8 cellular contexts compared by ENCODE assay signal in the genomic region with DNA sequence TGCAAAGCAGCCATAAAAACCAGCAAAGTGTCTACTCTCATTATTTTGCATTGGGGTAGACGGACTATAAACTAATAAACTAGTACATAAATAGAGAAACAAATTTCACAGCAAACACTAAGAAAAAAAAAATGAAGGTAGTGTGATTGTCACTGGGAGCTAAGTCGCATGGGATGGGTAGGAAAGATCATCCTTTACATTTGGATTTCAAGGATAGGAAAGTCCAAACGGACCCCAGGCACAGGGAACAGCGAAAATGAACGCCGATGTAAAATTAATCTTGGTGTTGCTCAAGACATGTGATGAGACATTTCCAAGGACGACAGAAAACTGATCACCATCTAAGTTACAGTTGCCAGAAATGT. TPM values are rescaled to one million over a fixed set of nuclear protein-coding genes. Genes with fewer than 3 reads are reported as not detected.
DNase-seq lines count a peak whose midpoint lies in the region; ATAC-seq and TF ChIP-seq lines count a peak whose summit lies in the region.

No MANE protein-coding gene starts in this region.

- H3K56ac ChIP-seq in mesendoderm (ENCODE audit: low read length), result peak overlapping the region; percentile 3

- intact Hi-C loops in Right ventricle myocardium superior (cut with DNase I), result no loop called here
- intact Hi-C loops in upper lobe of right lung (cut with DNase I), result no loop called here

- no peak for TF ChIP-seq CTCF in right atrium auricular region (IDR thresholded peaks at IDR 0.05)
- TF ChIP-seq CTCF in astrocyte of the cerebellum (IDR thresholded peaks at IDR 0.05; ENCODE audit: low read depth, low read length, missing control alignments), result no peak
- no peak for TF ChIP-seq CTCF in upper lobe of right lung (IDR thresholded peaks at IDR 0.05)

- H3K4me2 ChIP-seq in mesendoderm (ENCODE audit: low read length), result no peak overlapping the region

- in situ Hi-C loops in astrocyte of the cerebellum (cut with HindIII; ENCODE audit: low sequenced_read_pairs), result no loop called here

- peaks cover 68% of the 10 kb centered on the region for H3K79me2 ChIP-seq in mesendoderm (ENCODE audit: control insufficient read depth, insufficient read depth, low read length)

- peak overlapping the region; percentile 8 for H4K5ac ChIP-seq in mesendoderm (ENCODE audit: low read length)

- peaks cover 0 to 61% of the 10 kb centered on the region in 2 donors for H3K4me1 ChIP-seq in right atrium auricular region
- H3K4me1 ChIP-seq in mesendoderm (ENCODE audit: control insufficient read depth, low read depth, low read length), result peaks cover 2% of the 10 kb centered on the region
- peaks cover 29% of the 10 kb centered on the region for H3K4me1 ChIP-seq in upper lobe of right lung

- no peak overlapping the region for H3K4ac ChIP-seq in mesendoderm (ENCODE audit: low read depth, low read length)

- no peak for ATAC-seq in Right ventricle myocardium superior (ENCODE audit: poor library complexity)
- no peak for ATAC-seq in upper lobe of right lung
- no peak for ATAC-seq in GM21390 (IDR thresholded peaks at IDR 0.05; ENCODE audit: unreplicated experiment)
- no peak for ATAC-seq in GM19463 (IDR thresholded peaks at IDR 0.05; ENCODE audit: unreplicated experiment)
- no peak for ATAC-seq in GM21515 (IDR thresholded peaks at IDR 0.05; ENCODE audit: unreplicated experiment)

- H3K36me3 ChIP-seq in right atrium auricular region (no peaks in the 10 kb centered on the region), mesendoderm (ENCODE audit: control insufficient read depth, insufficient read depth, low read length) (no peaks in the 10 kb centered on the region), upper lobe of right lung (no peaks in the 10 kb centered on the region)

- H3K27me3 ChIP-seq in right atrium auricular region (no peaks in the 10 kb centered on the region), mesendoderm (ENCODE audit: insufficient read depth, low read length, poor library complexity) (no peaks in the 10 kb centered on the region), upper lobe of right lung (no peaks in the 10 kb centered on the region)

- H3K79me1 ChIP-seq in mesendoderm (ENCODE audit: low read length), result peaks cover 10% of the 10 kb centered on the region

- peak overlapping the region; percentile 92 to 99 for H3K27ac ChIP-seq in right atrium auricular region
- H3K27ac ChIP-seq in mesendoderm (ENCODE audit: low read depth, low read length), result no peak overlapping the region
- peak overlapping the region; percentile 92 for H3K27ac ChIP-seq in upper lobe of right lung

- H2BK120ac ChIP-seq in mesendoderm (ENCODE audit: low read depth, low read length), result no peak overlapping the region

- peak overlapping the region in 1 of 2 donors; percentile 100 for H3K4me3 ChIP-seq in right atrium auricular region
- peak overlapping the region; percentile 99 for H3K4me3 ChIP-seq in astrocyte of the cerebellum (ENCODE audit: low read depth, low read length)
- H3K4me3 ChIP-seq in mesendoderm (ENCODE audit: low read length), result no peak overlapping the region
- peak overlapping the region; percentile 78 for H3K4me3 ChIP-seq in upper lobe of right lung

- WGBS in mesendoderm (ENCODE audit: extremely low coverage, insufficient coverage, low lambda C conversion rate), result no CpG with 5 or more reads among the region's 7 CpGs

- H3K23ac ChIP-seq in mesendoderm (ENCODE audit: low read length), result no peak overlapping the region

- DNase-seq in right atrium auricular region (ENCODE audit: low spot score) (no peak), Right ventricle myocardium superior (no peak), astrocyte of the cerebellum (ENCODE audit: low read depth) (no peak), mesendoderm (no peak), upper lobe of right lung (no peak)

- no peaks in the 10 kb centered on the region for H3K9me3 ChIP-seq in right atrium auricular region
- H3K9me3 ChIP-seq in upper lobe of right lung, result no peaks in the 10 kb centered on the region

- H2BK15ac ChIP-seq in mesendoderm (replicated peaks; ENCODE audit: low read depth), result no peak overlapping the region

- H3K18ac ChIP-seq in mesendoderm (ENCODE audit: low read length), result no peak overlapping the region

- peak overlapping the region; percentile 0 for H3K9ac ChIP-seq in mesendoderm (ENCODE audit: low read length)

- H4K8ac ChIP-seq in mesendoderm (ENCODE audit: low read depth, low read length), result no peak overlapping the region

- H2AK5ac ChIP-seq in mesendoderm (ENCODE audit: low read length), result no peak overlapping the region

- no peak overlapping the region for H2BK5ac ChIP-seq in mesendoderm (ENCODE audit: low read length)

RNA-seq across cellular contexts. Expression of a gene that starts 0.7 kb away (rescaled TPM):
- 10 to 100 TPM; 52.3 to 60.9 TPM for total RNA-seq in right atrium auricular region
- 56.6 TPM for total RNA-seq in Right ventricle myocardium superior
- 86.5 TPM for polyA plus RNA-seq in mesendoderm (2013, experiment 1 of 2)
- 85.9 TPM for polyA plus RNA-seq in mesendoderm (2013, experiment 2 of 2)
- total RNA-seq in upper lobe of right lung, result 44.9 TPM

RNA-seq across cellular contexts. Expression of a gene that starts 1.5 kb away (rescaled TPM):
- total RNA-seq in right atrium auricular region, result 10 to 100 TPM; 33.9 to 45.8 TPM
- total RNA-seq in Right ventricle myocardium superior, result 52.6 TPM
- 82.0 TPM for polyA plus RNA-seq in mesendoderm (2013, experiment 1 of 2)
- 80.2 TPM for polyA plus RNA-seq in mesendoderm (2013, experiment 2 of 2)
- 29.3 TPM for total RNA-seq in upper lobe of right lung

RNA-seq across cellular contexts. Expression of a gene that starts 35.9 kb away (rescaled TPM):
- 1 to 10 TPM; 3.5 to 6.0 TPM for total RNA-seq in right atrium auricular region
- 4.3 TPM for total RNA-seq in Right ventricle myocardium superior
- polyA plus RNA-seq in mesendoderm (2013, experiment 1 of 2), result 2.2 TPM
- polyA plus RNA-seq in mesendoderm (2013, experiment 2 of 2), result 2.2 TPM
- total RNA-seq in upper lobe of right lung, result 4.7 TPM

RNA-seq across cellular contexts. Expression of a gene that starts 43.9 kb away (rescaled TPM):
- total RNA-seq in right atrium auricular region, result 10 to 100 TPM; 22.9 to 38.0 TPM
- total RNA-seq in Right ventricle myocardium superior, result 20.2 TPM
- polyA plus RNA-seq in mesendoderm (2013, experiment 1 of 2), result 24.2 TPM
- 25.8 TPM for polyA plus RNA-seq in mesendoderm (2013, experiment 2 of 2)
- 26.7 TPM for total RNA-seq in upper lobe of right lung

RNA-seq across cellular contexts. Expression of a gene that starts 57.5 kb away (rescaled TPM):
- 1 to 10 TPM; 5.5 to 5.9 TPM for total RNA-seq in right atrium auricular region
- total RNA-seq in Right ventricle myocardium superior, result 7.7 TPM
- 1.1 TPM for polyA plus RNA-seq in mesendoderm (2013, experiment 1 of 2)
- 1.1 TPM for polyA plus RNA-seq in mesendoderm (2013, experiment 2 of 2)
- 6.9 TPM for total RNA-seq in upper lobe of right lung
